ENCODE assay signal across 10 cellular contexts in the genomic region with DNA sequence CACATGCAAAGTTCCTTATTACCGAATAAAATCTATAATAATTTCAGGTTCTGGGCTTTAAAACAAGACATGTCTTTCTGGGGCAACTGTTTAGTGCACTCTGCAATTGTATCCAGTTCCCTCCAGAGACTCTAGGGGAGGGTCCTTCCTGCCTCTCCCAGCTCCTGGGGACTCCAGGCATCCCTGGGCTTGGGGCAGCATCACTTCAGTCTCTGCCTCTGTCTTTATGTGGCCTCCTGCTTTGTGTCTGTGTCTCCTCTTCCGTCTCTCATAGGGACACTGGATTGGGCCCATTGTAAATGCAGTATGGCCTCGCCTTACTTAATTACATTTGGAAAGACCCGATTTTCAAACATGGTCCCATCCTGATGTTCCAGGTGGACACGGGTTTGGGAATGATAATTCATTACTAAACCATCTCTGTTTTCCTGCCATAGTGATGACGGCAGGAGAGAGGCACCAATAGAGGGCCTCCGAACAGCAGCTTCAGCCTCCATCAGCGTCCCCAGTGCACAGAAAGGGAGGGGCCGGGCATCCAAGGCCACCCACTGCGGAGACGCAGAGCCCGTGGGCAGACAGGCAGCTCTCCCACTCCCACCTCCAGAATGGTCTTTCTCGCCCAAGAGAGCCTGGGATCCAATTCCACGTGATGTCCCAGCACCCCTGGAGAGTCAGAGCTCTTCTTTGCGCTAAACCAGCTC. TPM values are rescaled to one million over a fixed set of nuclear protein-coding genes. Genes with fewer than 3 reads are reported as not detected.
DNase-seq lines count a peak whose midpoint lies in the region; ATAC-seq and TF ChIP-seq lines count a peak whose summit lies in the region.
"Had no signal": no experiment of that assay in that cellular context is flagged by ENCODE, and none has a peak within 500 bp of the region (broad histone marks: within the 10 kb centered on the region; RNA-seq: fewer than 3 reads in every experiment).

No MANE protein-coding gene starts in this region.

- no peak overlapping the region for H3K4me3 ChIP-seq in left ventricle myocardium inferior
- no peak overlapping the region for H3K4me3 ChIP-seq in vagina

- peak overlapping the region; percentile 81 for H3K27ac ChIP-seq in left ventricle myocardium inferior (replicated peaks)
- no peak overlapping the region for H3K27ac ChIP-seq in vagina

- TF ChIP-seq POLR2A in vagina (IDR thresholded peaks at IDR 0.05) = no peak

- H3K36me3 ChIP-seq in left ventricle myocardium inferior (no peaks in the 10 kb centered on the region), vagina (no peaks in the 10 kb centered on the region)

- peaks cover 13% of the 10 kb centered on the region for H3K4me1 ChIP-seq in left ventricle myocardium inferior
- H3K4me1 ChIP-seq in vagina = no peaks in the 10 kb centered on the region

- no peak for ATAC-seq in HG03565 (IDR thresholded peaks at IDR 0.05; ENCODE audit: unreplicated experiment)
- ATAC-seq in GM19463 (IDR thresholded peaks at IDR 0.05; ENCODE audit: unreplicated experiment) = no peak

- H3K27me3 ChIP-seq in left ventricle myocardium inferior (ENCODE audit: low read depth) (peaks cover 46% of the 10 kb centered on the region), vagina (no peaks in the 10 kb centered on the region)

- TF ChIP-seq CTCF in left ventricle myocardium inferior (IDR thresholded peaks at IDR 0.05; ENCODE audit: borderline replicate concordance) (no peak), vagina (IDR thresholded peaks at IDR 0.05) (no peak)

- DNase-seq in left ventricle myocardium inferior (no peak), cardiac septum (ENCODE audit: low spot score) (no peak), activated gamma-delta T cell (lab: John Stamatoyannopoulos, UW) (peak; percentile 8), mesenteric fat pad (ENCODE audit: low spot score) (peak; percentile 62), vagina (ENCODE audit: extremely low spot score in 2 of 2) (peak; percentile 37 to 79), inferior parietal cortex (ENCODE audit: extremely low spot score) (no peak)
- DNase-seq: AML-193, NCI-H526 treated with DMSO at 0.1 percent for 48 hours had no signal

- intact Hi-C loops in left ventricle myocardium inferior (cut with micrococcal nuclease) = no loop called here
- intact Hi-C loops in cardiac septum (cut with DNase I) = loop anchor here (2.0 kb wide), 1 partner anchor 41 kb away; no protein-coding TSS in a partner anchor
- intact Hi-C loops in vagina (cut with DNase I) = no loop called here

- H3K9me3 ChIP-seq in left ventricle myocardium inferior (replicated peaks) (no peaks in the 10 kb centered on the region), vagina (no peaks in the 10 kb centered on the region)

RNA-seq across cellular contexts. Expression of gene ASMTL, which starts 11.0 kb away (rescaled TPM):
- 36.5 TPM for total RNA-seq in left ventricle myocardium inferior
- 26.8 TPM for total RNA-seq in cardiac septum
- total RNA-seq in mesenteric fat pad = 20.8 TPM
- 31.7 TPM for total RNA-seq in vagina

Comparison
In these comparisons a context has a peak if more than half of its experiments do, and no peak if none do; other contexts are left out.
1. DNase-seq: peak in activated gamma-delta T cell (single experiment), mesenteric fat pad (single experiment) and vagina (2 of 2); none in left ventricle myocardium inferior (single experiment), cardiac septum (single experiment) and inferior parietal cortex (single experiment).